26 cellular contexts compared by ENCODE assay signal in the genomic region with DNA sequence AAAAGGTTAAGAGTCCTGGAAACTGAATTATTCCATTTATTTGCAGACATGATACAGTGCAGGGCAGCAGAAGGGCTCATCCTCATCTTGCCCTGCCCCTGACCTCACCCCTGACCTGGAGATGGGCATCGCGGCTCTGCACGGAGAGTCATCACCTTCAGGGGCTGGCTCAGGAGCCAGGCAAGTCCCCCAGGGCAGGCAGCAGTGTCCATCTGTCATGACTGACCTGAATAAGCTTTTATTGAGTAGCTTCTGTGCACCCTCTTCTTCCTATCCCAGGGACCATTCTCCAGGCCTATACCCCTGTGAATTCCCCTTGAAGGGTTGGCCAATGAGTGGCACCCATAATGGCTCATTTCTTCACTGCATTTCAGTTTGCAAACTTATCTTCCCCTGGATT.
DNase-seq lines count a peak whose midpoint lies in the region; ATAC-seq, FAIRE-seq and TF ChIP-seq lines count a peak whose summit lies in the region.
"Had no signal": no experiment of that assay in that cellular context is flagged by ENCODE, and none has a peak within 500 bp of the region (broad histone marks: within the 10 kb centered on the region; RNA-seq: fewer than 3 reads in every experiment).

No MANE protein-coding gene starts in this region.

- peak; percentile 16 for DNase-seq in activated CD8-positive, alpha-beta memory T cell treated with anti-CD3 and anti-CD28 coated beads, Interleukin-2, amount 10 ng/mL, durations not matched to agents 7 days and 5 days
- DNase-seq in activated CD8-positive, alpha-beta memory T cell treated with anti-CD3 and anti-CD28 coated beads, Interleukin-2, amount 50 U/mL, for 48 hours: no peak
- peak; percentile 19 for DNase-seq in left lobe of liver (ENCODE audit: low spot score)
- DNase-seq in osteocyte (ENCODE audit: extremely low spot score, unreplicated experiment): peak; percentile 69
- DNase-seq in GF-D8 (lab: John Stamatoyannopoulos, UW): no peak
- DNase-seq in pancreas: no peak
- DNase-seq: 8988T; ACHN; AML-193; BE2C; CD4-positive, alpha-beta T cell; CD8-positive, alpha-beta memory T cell; DMS 273 treated with DMSO at 0.1 percent for 48 hours; DMS79; EL; GDM1; GM23248; HCEC 1CT had no signal

- no peaks in the 10 kb centered on the region for H3K4me1 ChIP-seq in pancreas
- H3K4me1 ChIP-seq: A549, BE2C had no signal

- intact Hi-C loops in pancreas (cut with DNase I): no loop called here

- H3K27me3 Mint-ChIP-seq in activated CD8-positive, alpha-beta memory T cell treated with anti-CD3 and anti-CD28 coated beads, Interleukin-2, amount 10 ng/mL, durations not matched to agents 7 days and 5 days: no peaks in the 10 kb centered on the region
- H3K27me3 Mint-ChIP-seq in osteocyte (ENCODE audit: unreplicated experiment): no peaks in the 10 kb centered on the region

- 81 to 91% methylated on average over 3 of the region's 3 CpGs for WGBS in pancreas, 2 donors

- no peaks in the 10 kb centered on the region for H3K4me1 Mint-ChIP-seq in activated CD8-positive, alpha-beta memory T cell treated with anti-CD3 and anti-CD28 coated beads, Interleukin-2, amount 10 ng/mL, durations not matched to agents 7 days and 5 days
- H3K4me1 Mint-ChIP-seq in osteocyte (ENCODE audit: unreplicated experiment): no peaks in the 10 kb centered on the region
- H3K4me1 Mint-ChIP-seq: CD8-positive, alpha-beta memory T cell had no signal

- no peak overlapping the region for H3K4me3 Mint-ChIP-seq in activated CD8-positive, alpha-beta memory T cell treated with anti-CD3 and anti-CD28 coated beads, Interleukin-2, amount 10 ng/mL, durations not matched to agents 7 days and 5 days
- no peak overlapping the region for H3K4me3 Mint-ChIP-seq in osteocyte (ENCODE audit: unreplicated experiment)
- H3K4me3 Mint-ChIP-seq: CD14-positive monocyte; CD4-positive, alpha-beta T cell; CD8-positive, alpha-beta memory T cell had no signal

- H3K9me3 Mint-ChIP-seq in activated CD8-positive, alpha-beta memory T cell treated with anti-CD3 and anti-CD28 coated beads, Interleukin-2, amount 10 ng/mL, durations not matched to agents 7 days and 5 days (ENCODE audit: low read depth): no peaks in the 10 kb centered on the region
- H3K9me3 Mint-ChIP-seq in osteocyte (ENCODE audit: unreplicated experiment): peaks cover 30% of the 10 kb centered on the region
- H3K9me3 Mint-ChIP-seq: CD4-positive, alpha-beta T cell had no signal

- no peak overlapping the region for H3K27ac Mint-ChIP-seq in activated CD8-positive, alpha-beta memory T cell treated with anti-CD3 and anti-CD28 coated beads, Interleukin-2, amount 10 ng/mL, durations not matched to agents 7 days and 5 days
- H3K27ac Mint-ChIP-seq in osteocyte (ENCODE audit: unreplicated experiment): no peak overlapping the region
- H3K27ac Mint-ChIP-seq: CD14-positive monocyte; CD4-positive, alpha-beta T cell; CD8-positive, alpha-beta memory T cell had no signal

- FAIRE-seq in pancreas (lab: Jason Lieb, UNC): no peak
- FAIRE-seq: A549, D721Med, GM12891, GM18507, H1 had no signal

- CTCF ChIA-PET in activated CD8-positive, alpha-beta memory T cell treated with anti-CD3 and anti-CD28 coated beads, Interleukin-2, amount 10 ng/mL, durations not matched to agents 7 days and 5 days (lab: Charles Lee): no interaction called here

- TF ChIP-seq CTCF in osteocyte (IDR thresholded peaks at IDR 0.05): no peak
- TF ChIP-seq CTCF in pancreas (IDR thresholded peaks at IDR 0.05): no peak

- H3K27ac ChIP-seq in pancreas: no peak overlapping the region
- H3K27ac ChIP-seq: A549; BLaER1 treated with 17β-estradiol and CSF1 and Interleukin-3, amounts not matched to agents 10 nM and 100 nM; GM23248 had no signal

- no peaks in the 10 kb centered on the region for H3K36me3 ChIP-seq in pancreas
- H3K36me3 ChIP-seq: BE2C; BLaER1 treated with 17β-estradiol and CSF1 and Interleukin-3, amounts not matched to agents 10 nM and 100 nM had no signal

- H3K9me3 ChIP-seq in pancreas: no peaks in the 10 kb centered on the region
- H3K9me3 ChIP-seq: A549, BE2C had no signal

- no peak overlapping the region for H3K4me3 ChIP-seq in pancreas
- H3K4me3 ChIP-seq: A549; BLaER1 treated with 17β-estradiol and CSF1 and Interleukin-3, amounts not matched to agents 10 nM and 100 nM; GM23248 had no signal

- H3K36me3 Mint-ChIP-seq in activated CD8-positive, alpha-beta memory T cell treated with anti-CD3 and anti-CD28 coated beads, Interleukin-2, amount 10 ng/mL, durations not matched to agents 7 days and 5 days: no peaks in the 10 kb centered on the region
- H3K36me3 Mint-ChIP-seq in osteocyte (ENCODE audit: unreplicated experiment): no peaks in the 10 kb centered on the region
- H3K36me3 Mint-ChIP-seq: CD14-positive monocyte; CD8-positive, alpha-beta memory T cell had no signal

- no peak for ATAC-seq in activated CD8-positive, alpha-beta memory T cell treated with anti-CD3 and anti-CD28 coated beads, Interleukin-2, amount 10 ng/mL, durations not matched to agents 7 days and 5 days
- ATAC-seq in left lobe of liver (no peak), pancreas (no peak), HG02852 (IDR thresholded peaks at IDR 0.05; ENCODE audit: unreplicated experiment) (no peak)
- ATAC-seq: A549 had no signal

- H3K27me3 ChIP-seq in pancreas: no peaks in the 10 kb centered on the region
- H3K27me3 ChIP-seq: BE2C; BLaER1 treated with 17β-estradiol and CSF1 and Interleukin-3, amounts not matched to agents 10 nM and 100 nM had no signal

Comparison
In these comparisons a context has a peak if more than half of its experiments do, and no peak if none do; other contexts are left out.
1. DNase-seq: peak in activated CD8-positive, alpha-beta memory T cell treated with anti-CD3 and anti-CD28 coated beads, Interleukin-2, amount 10 ng/mL, durations not matched to agents 7 days and 5 days (single experiment), left lobe of liver (single experiment) and osteocyte (single experiment); none in activated CD8-positive, alpha-beta memory T cell treated with anti-CD3 and anti-CD28 coated beads, Interleukin-2, amount 50 U/mL, for 48 hours (single experiment), GF-D8 (single experiment) and pancreas (0 of 6).